ENCODE assay signal across 18 cellular contexts in genomic region chr12:120670667-120671066, GRCh38. TPM values are rescaled to one million over a fixed set of nuclear protein-coding genes. Genes with fewer than 3 reads are reported as not detected.
DNase-seq lines count a peak whose midpoint lies in the region; ATAC-seq, FAIRE-seq and TF ChIP-seq lines count a peak whose summit lies in the region.
"Had no signal": no experiment of that assay in that cellular context is flagged by ENCODE, and none has a peak within 500 bp of the region (broad histone marks: within the 10 kb centered on the region; RNA-seq: fewer than 3 reads in every experiment).

No MANE protein-coding gene starts in this region.

- SMC1A ChIA-PET in GM12878 (lab: Charles Lee; ENCODE audit: uncharacterized antibody, unreplicated experiment) = interaction anchor here (0.8 to 18.2 kb wide), 10 partner anchors 9 to 301 kb away, joined by 3 to 149 read pairs (median 5); partner anchors contain the start of gene MLEC

- TF ChIP-seq CTCF in HepG2 (CRISPR knock-in tag; IDR thresholded peaks at IDR 0.05) (no peak), right lobe of liver (IDR thresholded peaks at IDR 0.05) (no peak), GM12878 (IDR thresholded peaks at IDR 0.05 in 2 of 3, conservative IDR thresholded peaks at IDR 0.05 in 1 of 3; ENCODE audit: control insufficient read depth in 2 of 3, extremely low read depth in 1 of 3, insufficient read depth in 1 of 3, low read depth in 3 of 3, low read length in 3 of 3) (no peak)

- TF ChIP-seq RAD21 in HepG2 (CRISPR knock-in tag; IDR thresholded peaks at IDR 0.05) (no peak), GM12878 (IDR thresholded peaks at IDR 0.05; ENCODE audit: insufficient read depth, low read depth, low read length) (no peak)

- peaks cover 1 to 17% of the 10 kb centered on the region in 2 experiments; a peak in 1 of 5 replicates for H3K27me3 ChIP-seq in HepG2 (ENCODE audit: control insufficient read depth in 1 of 2, insufficient read depth in 2 of 2, low read length in 2 of 2)
- no peaks in the 10 kb centered on the region for H3K27me3 ChIP-seq in right lobe of liver
- H3K27me3 ChIP-seq in GM12878 (replicated peaks in 1 of 2; ENCODE audit: control insufficient read depth in 2 of 2, insufficient read depth in 2 of 2, low read length in 1 of 2) = no peaks in the 10 kb centered on the region
- H3K27me3 ChIP-seq: MG63 had no signal

- FAIRE-seq in HepG2 (lab: Jason Lieb, UNC) = no peak
- peak; percentile 27 for FAIRE-seq in GM12878 (lab: Jason Lieb, UNC)

- CTCF ChIA-PET in HepG2 (lab: Yijun Ruan, JAX; ENCODE audit: low intra/inter-chr PET ratio, low total read pairs) (no interaction called here), GM12878 (lab: Yijun Ruan, JAX) (interaction anchor here (0.7 to 9.7 kb wide), 5 partner anchors 9 to 40 kb away, joined by 3 to 184 read pairs (median 15); partner anchors contain the start of gene MLEC)

- TF ChIP-seq EP300 in HepG2 (IDR thresholded peaks at IDR 0.05; ENCODE audit: low read depth in 2 of 2, low read length in 2 of 2) = no peak
- TF ChIP-seq EP300 in HepG2 (CRISPR knock-in tag; IDR thresholded peaks at IDR 0.05; ENCODE audit: borderline replicate concordance) = no peak
- TF ChIP-seq EP300 in GM12878 (IDR thresholded peaks at IDR 0.05; ENCODE audit: borderline replicate concordance in 1 of 2, control insufficient read depth in 1 of 2, low read depth in 2 of 2, low read length in 2 of 2) = peak in 1 of 2 experiments; percentile 73; a peak in 1 of 4 replicates

- WGBS in HepG2 (ENCODE audit: low lambda C conversion rate) = 23% methylated on average over 5 of the region's 5 CpGs
- WGBS in right lobe of liver (ENCODE audit: insufficient coverage, low coverage, low lambda C conversion rate, missing lambda C conversion rate) = 87% methylated on average over 3 of the region's 5 CpGs
- WGBS in GM12878 (ENCODE audit: insufficient coverage, insufficient replicate concordance, low lambda C conversion rate, missing lambda C conversion rate) = 13% methylated on average over 5 of the region's 5 CpGs

- no peak overlapping the region for H3K27ac ChIP-seq in HepG2 (ENCODE audit: extremely low read length, insufficient read depth, low read length)
- H3K27ac ChIP-seq in right lobe of liver = no peak overlapping the region
- H3K27ac ChIP-seq in GM12878 (ENCODE audit: control insufficient read depth, insufficient read depth) = peak overlapping the region; percentile 46
- H3K27ac ChIP-seq: 22Rv1, C4-2B, HL-60, KMS-11 had no signal

- H3K79me2 ChIP-seq in HepG2 (ENCODE audit: insufficient read depth, low read length) (no peaks in the 10 kb centered on the region), GM12878 (ENCODE audit: control insufficient read depth, insufficient read depth, low read length) (no peaks in the 10 kb centered on the region)

- no peaks in the 10 kb centered on the region for H4K20me1 ChIP-seq in HepG2 (ENCODE audit: insufficient read depth, low read length)
- H4K20me1 ChIP-seq in GM12878 (ENCODE audit: control insufficient read depth, insufficient read depth) = no peaks in the 10 kb centered on the region

- BruUV-seq in HepG2 (replicated peaks; lab: Mats Ljungman, UMichigan) (no TSS peak), GM12878 (replicated peaks; lab: Mats Ljungman, UMichigan) (no TSS peak)

- H3K36me3 ChIP-seq in HepG2 (replicated peaks in 1 of 2; ENCODE audit: control insufficient read depth in 1 of 2, insufficient read depth in 2 of 2, low read length in 2 of 2) (no peaks in the 10 kb centered on the region), right lobe of liver (no peaks in the 10 kb centered on the region), GM12878 (ENCODE audit: control insufficient read depth in 2 of 2, insufficient read depth in 2 of 2, low read length in 1 of 2) (no peaks in the 10 kb centered on the region)
- H3K36me3 ChIP-seq: MG63 had no signal

- RAD21 ChIA-PET in GM12878 (lab: Charles Lee; ENCODE audit: unreplicated experiment) = interaction anchor here (1.4 to 4.0 kb wide), 9 partner anchors 9 to 301 kb away, joined by 3 to 54 read pairs (median 7); partner anchors contain the start of genes MLEC, POP5 and UNC119B

- H3K4me3 ChIP-seq in HepG2 (replicated peaks in 1 of 3; ENCODE audit: insufficient read depth in 1 of 3, low read depth in 2 of 3, low read length in 3 of 3) (no peak overlapping the region), right lobe of liver (no peak overlapping the region), GM12878 (no peak overlapping the region)
- H3K4me3 ChIP-seq: MG63 had no signal

- in situ Hi-C loops in HepG2 (cut with HindIII; ENCODE audit: extremely low pct_ligation_motif_present, low pct_unique_long_range_greater_than_20kb) = no loop called here
- in situ Hi-C loops in GM12878 (cut with MboI) = no loop called here

- H3K9ac ChIP-seq in HepG2 (ENCODE audit: insufficient read depth, low read depth, low read length) (no peak overlapping the region), GM12878 (ENCODE audit: control insufficient read depth, insufficient read depth, low read length) (no peak overlapping the region)
- H3K9ac ChIP-seq: KMS-11 had no signal

- H3K4me2 ChIP-seq in HepG2 (ENCODE audit: low read depth, low read length) = no peak overlapping the region
- peak overlapping the region; percentile 56; the same call in 1 of the 2 replicates for H3K4me2 ChIP-seq in GM12878 (ENCODE audit: control insufficient read depth, insufficient read depth)
- H3K4me2 ChIP-seq: KMS-11 had no signal

- TF ChIP-seq POLR2A in HepG2 (IDR thresholded peaks at IDR 0.05; ENCODE audit: insufficient read depth in 1 of 2, low read depth in 2 of 2, low read length in 2 of 2) (no peak), right lobe of liver (IDR thresholded peaks at IDR 0.05) (no peak), GM12878 (IDR thresholded peaks at IDR 0.05; ENCODE audit: low read depth, low read length) (no peak)

- intact Hi-C loops in HepG2 (cut with micrococcal nuclease; ENCODE audit: unreplicated experiment) (no loop called here), right lobe of liver (cut with DNase I) (no loop called here), GM12878 (cut with micrococcal nuclease; ENCODE audit: unreplicated experiment) (loop anchor here (2.0 kb wide), 2 partner anchors 14 to 22 kb away; no protein-coding TSS in a partner anchor), head of caudate nucleus (cut with DNase I) (no loop called here)

- ATAC-seq in HepG2 (no peak), right lobe of liver (no peak), GM12878 (peak; percentile 15), GM19467 (IDR thresholded peaks at IDR 0.05; ENCODE audit: unreplicated experiment) (no peak)

- POLR2A ChIA-PET in HepG2 (lab: Yijun Ruan, JAX) = no interaction called here
- POLR2A ChIA-PET in GM12878 (lab: Charles Lee) = interaction anchor here (2.1 to 5.7 kb wide), 4 partner anchors 8 to 22 kb away, joined by 8 to 57 read pairs (median 28); partner anchors contain the start of gene MLEC

- no peak for DNase-seq in HepG2 (ENCODE audit: low spot score)
- DNase-seq in right lobe of liver = no peak
- peak; percentile 70 for DNase-seq in GM12878 (ENCODE audit: low read depth, low spot score)
- no peak for DNase-seq in head of caudate nucleus
- no peak for DNase-seq in HuH-7 (ENCODE audit: low spot score)
- DNase-seq: EL, GOT3, MG63, NCI-H1105, NCI-H1694 treated with DMSO at 0.1 percent for 48 hours, NCI-H345, NCI-H526 treated with DMSO at 0.1 percent for 48 hours, T-helper 1 cell had no signal

- H2AFZ ChIP-seq in HepG2 (ENCODE audit: low read length) = no peak overlapping the region
- H2AFZ ChIP-seq in GM12878 (ENCODE audit: control insufficient read depth, low read depth, low read length) = no peak overlapping the region

- no peaks in the 10 kb centered on the region for H3K4me1 ChIP-seq in HepG2 (ENCODE audit: insufficient read depth, low read length)
- H3K4me1 ChIP-seq in right lobe of liver = no peaks in the 10 kb centered on the region
- peaks cover 43% of the 10 kb centered on the region for H3K4me1 ChIP-seq in GM12878 (ENCODE audit: control insufficient read depth, insufficient read depth, low read length)

- H3K9me3 ChIP-seq in HepG2 (ENCODE audit: low read length) (no peaks in the 10 kb centered on the region), right lobe of liver (no peaks in the 10 kb centered on the region), GM12878 (replicated peaks; ENCODE audit: control insufficient read depth, insufficient read depth, low read length) (peaks cover 3% of the 10 kb centered on the region; the same call in 2 of the 3 replicates)
- H3K9me3 ChIP-seq: MG63 had no signal

RNA-seq across cellular contexts. Expression of gene MLEC, which starts 16.3 kb away (rescaled TPM):
- 95.5 and 156 TPM in 2 replicates for total RNA-seq in HepG2 (2016; rRNA removed; fragmentation: Illumina TruSeq; extraction: Trizol)
- total RNA-seq in HepG2 (2016; cell fraction: cytosol; rRNA removed; fragmentation: Illumina TruSeq; extraction: Trizol; ENCODE audit: low read depth) = 31.1 and 43.3 TPM in 2 replicates
- 92.5 and 153 TPM in 2 replicates for total RNA-seq in HepG2 (2016; cell fraction: insoluble cytoplasmic fraction; rRNA removed; fragmentation: Illumina TruSeq; extraction: Trizol)
- total RNA-seq in HepG2 (2016; cell fraction: membrane; rRNA removed; fragmentation: Illumina TruSeq; extraction: Trizol) = 74.8 and 84.9 TPM in 2 replicates
- total RNA-seq in HepG2 (2016; cell fraction: nucleus; rRNA removed; fragmentation: Illumina TruSeq; extraction: Trizol) = 133 and 164 TPM in 2 replicates
- polyA plus RNA-seq in HepG2 (2011; rRNA removed) = 35.3 and 49.8 TPM in 2 replicates
- 26.8 and 37.8 TPM in 2 replicates for polyA plus RNA-seq in HepG2 (2011; cell fraction: cytosol; rRNA removed)
- 18.9 and 25.8 TPM in 2 replicates for polyA plus RNA-seq in HepG2 (2011; cell fraction: nucleus; rRNA removed)
- polyA plus RNA-seq in HepG2 (2012) = 53.8 and 55.5 TPM in 2 replicates
- 50.6 and 60.4 TPM in 2 replicates for polyA plus RNA-seq in HepG2 (2016; cell fraction: cytosol; fragmentation: Illumina TruSeq; extraction: Trizol; ENCODE audit: low read depth)
- polyA plus RNA-seq in HepG2 (2016; cell fraction: insoluble cytoplasmic fraction; fragmentation: Illumina TruSeq; extraction: Trizol; ENCODE audit: low read depth) = 79.3 and 82.1 TPM in 2 replicates
- 61.3 and 75.0 TPM in 2 replicates for polyA plus RNA-seq in HepG2 (2016; cell fraction: membrane; fragmentation: Illumina TruSeq; extraction: Trizol; ENCODE audit: low read depth)
- 177 and 196 TPM in 2 replicates for polyA plus RNA-seq in HepG2 (2016; cell fraction: nucleus; fragmentation: Illumina TruSeq; extraction: Trizol; ENCODE audit: insufficient read depth, low read depth)
- 39.9 and 58.9 TPM in 2 replicates for polyA minus RNA-seq in HepG2 (2011; rRNA and poly(A)+ RNA removed; ENCODE audit: low replicate concordance)
- 37.0 and 60.4 TPM in 2 replicates for polyA minus RNA-seq in HepG2 (2011; cell fraction: cytosol; rRNA and poly(A)+ RNA removed)
- 19.3 and 30.8 TPM in 2 replicates for polyA minus RNA-seq in HepG2 (2011; cell fraction: nucleus; rRNA and poly(A)+ RNA removed)
- total RNA-seq in right lobe of liver = 100 to 1,000 TPM; 102 to 193 (median 126) TPM
- total RNA-seq in GM12878 (2013; cell fraction: nucleolus; rRNA removed) = 172 and 187 TPM in 2 replicates
- 76.4 and 84.6 TPM in 2 replicates for total RNA-seq in GM12878 (2014; rRNA removed)
- total RNA-seq in GM12878 (2014; rRNA removed; fragmentation: Illumina TruSeq; extraction: Trizol) = 95.2 and 99.8 TPM in 2 replicates
- 131 and 140 TPM in 2 replicates for total RNA-seq in GM12878 (2021)
- 46.5 TPM for polyA plus RNA-seq in GM12878 (2011; ENCODE audit: low read depth)
- polyA plus RNA-seq in GM12878 (2011; rRNA removed) = 149 and 154 TPM in 2 replicates
- polyA plus RNA-seq in GM12878 (2011; cell fraction: cytosol; rRNA removed) = 87.9 and 96.6 TPM in 2 replicates
- 76.3 and 77.4 TPM in 2 replicates for polyA plus RNA-seq in GM12878 (2011; cell fraction: nucleus; rRNA removed)
- polyA plus RNA-seq in GM12878 (2012) = 66.0 and 70.2 TPM in 2 replicates
- 107 and 152 TPM in 2 replicates for polyA plus RNA-seq in GM12878 (2014; fragmentation: Illumina TruSeq; extraction: Trizol)
- polyA plus RNA-seq in GM12878 (2014; fragmentation: Nextera tagmentation; extraction: Ambion mirVana) = 10 to 100 TPM; 26.7 to 28.2 TPM
- 61.4 and 64.4 TPM in 2 replicates for polyA plus RNA-seq in GM12878 (2014; rRNA removed)
- polyA plus RNA-seq in GM12878 (2016; fragmentation: Nextera tagmentation; extraction: Ambion mirVana) = 100 to 1,000 TPM; 158 to 172 TPM
- polyA minus RNA-seq in GM12878 (2011; rRNA and poly(A)+ RNA removed) = 107 and 156 TPM in 2 replicates
- 37.3 and 47.4 TPM in 2 replicates for polyA minus RNA-seq in GM12878 (2011; cell fraction: cytosol; rRNA and poly(A)+ RNA removed)
- 22.4 and 24.8 TPM in 2 replicates for polyA minus RNA-seq in GM12878 (2011; cell fraction: nucleus; rRNA and poly(A)+ RNA removed)

RNA-seq across cellular contexts. Expression of gene CABP1, which starts 30.2 kb away (rescaled TPM):
- total RNA-seq in HepG2 (2016; rRNA removed; fragmentation: Illumina TruSeq; extraction: Trizol) (not detected in 2 replicates), right lobe of liver (under 1 TPM in 1 of 6 experiments, not detected in 5; 0.26 TPM), GM12878 (2014; rRNA removed) (0.56 and 1.1 TPM in 2 replicates), GM12878 (2014; rRNA removed; fragmentation: Illumina TruSeq; extraction: Trizol) (0.72 and 0.88 TPM in 2 replicates), GM12878 (2021) (2.3 and 2.4 TPM in 2 replicates)
- total RNA-seq in HepG2 (2016; cell fraction: cytosol; rRNA removed; fragmentation: Illumina TruSeq; extraction: Trizol; ENCODE audit: low read depth) = not detected in 2 replicates
- not detected in 2 replicates for total RNA-seq in HepG2 (2016; cell fraction: insoluble cytoplasmic fraction; rRNA removed; fragmentation: Illumina TruSeq; extraction: Trizol)
- total RNA-seq in HepG2 (2016; cell fraction: membrane; rRNA removed; fragmentation: Illumina TruSeq; extraction: Trizol) = not detected in 2 replicates
- not detected in 2 replicates for total RNA-seq in HepG2 (2016; cell fraction: nucleus; rRNA removed; fragmentation: Illumina TruSeq; extraction: Trizol)
- polyA plus RNA-seq in HepG2 (2011; rRNA removed) (not detected in 2 replicates), GM12878 (2011; rRNA removed) (2.2 and 2.3 TPM in 2 replicates), GM12878 (2014; fragmentation: Illumina TruSeq; extraction: Trizol) (0.84 and 1.1 TPM in 2 replicates), GM12878 (2014; fragmentation: Nextera tagmentation; extraction: Ambion mirVana) (not detected), GM12878 (2014; rRNA removed) (0.88 and 0.93 TPM in 2 replicates), GM12878 (2016; fragmentation: Nextera tagmentation; extraction: Ambion mirVana) (under 1 TPM; 0.16 to 0.23 TPM)
- polyA plus RNA-seq in HepG2 (2011; cell fraction: cytosol; rRNA removed) = 0.03 and 0.04 TPM in 2 replicates
- not detected in 2 replicates for polyA plus RNA-seq in HepG2 (2011; cell fraction: nucleus; rRNA removed)
- 0.07 TPM in 1 of 2 replicates, not detected in the other for polyA plus RNA-seq in HepG2 (2012)
- not detected in 2 replicates for polyA plus RNA-seq in HepG2 (2016; cell fraction: cytosol; fragmentation: Illumina TruSeq; extraction: Trizol; ENCODE audit: low read depth)
- not detected in 2 replicates for polyA plus RNA-seq in HepG2 (2016; cell fraction: insoluble cytoplasmic fraction; fragmentation: Illumina TruSeq; extraction: Trizol; ENCODE audit: low read depth)
- polyA plus RNA-seq in HepG2 (2016; cell fraction: membrane; fragmentation: Illumina TruSeq; extraction: Trizol; ENCODE audit: low read depth) = not detected in 2 replicates
- polyA plus RNA-seq in HepG2 (2016; cell fraction: nucleus; fragmentation: Illumina TruSeq; extraction: Trizol; ENCODE audit: insufficient read depth, low read depth) = not detected in 2 replicates
- 0.22 TPM in 1 of 2 replicates, not detected in the other for polyA minus RNA-seq in HepG2 (2011; rRNA and poly(A)+ RNA removed; ENCODE audit: low replicate concordance)
- not detected in 2 replicates for polyA minus RNA-seq in HepG2 (2011; cell fraction: cytosol; rRNA and poly(A)+ RNA removed)
- polyA minus RNA-seq in HepG2 (2011; cell fraction: nucleus; rRNA and poly(A)+ RNA removed) = not detected in 2 replicates
- total RNA-seq in GM12878 (2013; cell fraction: nucleolus; rRNA removed) = 7.5 and 8.0 TPM in 2 replicates
- polyA plus RNA-seq in GM12878 (2011; ENCODE audit: low read depth) = 0.49 TPM
- polyA plus RNA-seq in GM12878 (2011; cell fraction: cytosol; rRNA removed) = 1.9 and 3.5 TPM in 2 replicates
- 6.2 and 8.7 TPM in 2 replicates for polyA plus RNA-seq in GM12878 (2011; cell fraction: nucleus; rRNA removed)
- polyA plus RNA-seq in GM12878 (2012) = 1.0 and 1.9 TPM in 2 replicates
- 3.1 and 3.4 TPM in 2 replicates for polyA minus RNA-seq in GM12878 (2011; rRNA and poly(A)+ RNA removed)
- 0.42 and 1.2 TPM in 2 replicates for polyA minus RNA-seq in GM12878 (2011; cell fraction: cytosol; rRNA and poly(A)+ RNA removed)
- polyA minus RNA-seq in GM12878 (2011; cell fraction: nucleus; rRNA and poly(A)+ RNA removed) = 2.5 and 2.6 TPM in 2 replicates

RNA-seq across cellular contexts. Expression of gene UNC119B, which starts 39.6 kb away (rescaled TPM):
- 19.6 and 30.7 TPM in 2 replicates for total RNA-seq in HepG2 (2016; rRNA removed; fragmentation: Illumina TruSeq; extraction: Trizol)
- total RNA-seq in HepG2 (2016; cell fraction: cytosol; rRNA removed; fragmentation: Illumina TruSeq; extraction: Trizol; ENCODE audit: low read depth) = 4.9 and 5.2 TPM in 2 replicates
- total RNA-seq in HepG2 (2016; cell fraction: insoluble cytoplasmic fraction; rRNA removed; fragmentation: Illumina TruSeq; extraction: Trizol) = 20.3 and 28.2 TPM in 2 replicates
- 13.5 and 13.6 TPM in 2 replicates for total RNA-seq in HepG2 (2016; cell fraction: membrane; rRNA removed; fragmentation: Illumina TruSeq; extraction: Trizol)
- total RNA-seq in HepG2 (2016; cell fraction: nucleus; rRNA removed; fragmentation: Illumina TruSeq; extraction: Trizol) = 15.8 and 19.8 TPM in 2 replicates
- 18.6 and 19.7 TPM in 2 replicates for polyA plus RNA-seq in HepG2 (2011; rRNA removed)
- polyA plus RNA-seq in HepG2 (2011; cell fraction: cytosol; rRNA removed) = 14.9 and 17.8 TPM in 2 replicates
- polyA plus RNA-seq in HepG2 (2011; cell fraction: nucleus; rRNA removed) = 19.3 and 19.7 TPM in 2 replicates
- polyA plus RNA-seq in HepG2 (2012) = 16.7 and 17.6 TPM in 2 replicates
- 3.8 and 4.1 TPM in 2 replicates for polyA plus RNA-seq in HepG2 (2016; cell fraction: cytosol; fragmentation: Illumina TruSeq; extraction: Trizol; ENCODE audit: low read depth)
- polyA plus RNA-seq in HepG2 (2016; cell fraction: insoluble cytoplasmic fraction; fragmentation: Illumina TruSeq; extraction: Trizol; ENCODE audit: low read depth) = 27.6 and 27.9 TPM in 2 replicates
- polyA plus RNA-seq in HepG2 (2016; cell fraction: membrane; fragmentation: Illumina TruSeq; extraction: Trizol; ENCODE audit: low read depth) = 9.0 TPM in 2 replicates
- 25.6 and 26.1 TPM in 2 replicates for polyA plus RNA-seq in HepG2 (2016; cell fraction: nucleus; fragmentation: Illumina TruSeq; extraction: Trizol; ENCODE audit: insufficient read depth, low read depth)
- polyA minus RNA-seq in HepG2 (2011; rRNA and poly(A)+ RNA removed; ENCODE audit: low replicate concordance) = 27.6 and 29.3 TPM in 2 replicates
- 14.1 and 15.8 TPM in 2 replicates for polyA minus RNA-seq in HepG2 (2011; cell fraction: cytosol; rRNA and poly(A)+ RNA removed)
- 11.6 and 11.8 TPM in 2 replicates for polyA minus RNA-seq in HepG2 (2011; cell fraction: nucleus; rRNA and poly(A)+ RNA removed)
- 10 to 100 TPM in 1 of 6 experiments, 1 to 10 TPM in 5; 4.7 to 10.2 (median 6.6) TPM for total RNA-seq in right lobe of liver
- total RNA-seq in GM12878 (2013; cell fraction: nucleolus; rRNA removed) = 19.8 and 23.2 TPM in 2 replicates
- 8.7 and 10.3 TPM in 2 replicates for total RNA-seq in GM12878 (2014; rRNA removed)
- total RNA-seq in GM12878 (2014; rRNA removed; fragmentation: Illumina TruSeq; extraction: Trizol) = 10.1 and 10.6 TPM in 2 replicates
- total RNA-seq in GM12878 (2021) = 22.4 and 23.3 TPM in 2 replicates
- polyA plus RNA-seq in GM12878 (2011; ENCODE audit: low read depth) = 13.1 TPM
- polyA plus RNA-seq in GM12878 (2011; rRNA removed) = 31.5 and 31.7 TPM in 2 replicates
- polyA plus RNA-seq in GM12878 (2011; cell fraction: cytosol; rRNA removed) = 27.5 and 28.4 TPM in 2 replicates
- 35.2 and 38.9 TPM in 2 replicates for polyA plus RNA-seq in GM12878 (2011; cell fraction: nucleus; rRNA removed)
- polyA plus RNA-seq in GM12878 (2012) = 13.6 and 16.4 TPM in 2 replicates
- polyA plus RNA-seq in GM12878 (2014; fragmentation: Illumina TruSeq; extraction: Trizol) = 16.3 and 17.9 TPM in 2 replicates
- 1 to 10 TPM; 4.3 to 8.5 TPM for polyA plus RNA-seq in GM12878 (2014; fragmentation: Nextera tagmentation; extraction: Ambion mirVana)
- 20.8 and 23.9 TPM in 2 replicates for polyA plus RNA-seq in GM12878 (2014; rRNA removed)
- 1 to 10 TPM; 5.9 to 7.6 TPM for polyA plus RNA-seq in GM12878 (2016; fragmentation: Nextera tagmentation; extraction: Ambion mirVana)
- 27.7 and 28.8 TPM in 2 replicates for polyA minus RNA-seq in GM12878 (2011; rRNA and poly(A)+ RNA removed)
- 6.5 and 10.8 TPM in 2 replicates for polyA minus RNA-seq in GM12878 (2011; cell fraction: cytosol; rRNA and poly(A)+ RNA removed)
- polyA minus RNA-seq in GM12878 (2011; cell fraction: nucleus; rRNA and poly(A)+ RNA removed) = 13.2 and 18.2 TPM in 2 replicates

RNA-seq across cellular contexts. Expression of gene ACADS, which starts 55.0 kb away (rescaled TPM):
- total RNA-seq in HepG2 (2016; rRNA removed; fragmentation: Illumina TruSeq; extraction: Trizol) (22.4 and 27.7 TPM in 2 replicates), right lobe of liver (100 to 1,000 TPM in 5 of 6 experiments, 10 to 100 TPM in 1; 94.1 to 172 (median 156) TPM), GM12878 (2014; rRNA removed) (17.1 and 18.1 TPM in 2 replicates), GM12878 (2014; rRNA removed; fragmentation: Illumina TruSeq; extraction: Trizol) (4.1 and 5.0 TPM in 2 replicates), GM12878 (2021) (14.7 and 15.4 TPM in 2 replicates)
- total RNA-seq in HepG2 (2016; cell fraction: cytosol; rRNA removed; fragmentation: Illumina TruSeq; extraction: Trizol; ENCODE audit: low read depth) = 6.0 and 6.3 TPM in 2 replicates
- total RNA-seq in HepG2 (2016; cell fraction: insoluble cytoplasmic fraction; rRNA removed; fragmentation: Illumina TruSeq; extraction: Trizol) = 23.1 and 29.1 TPM in 2 replicates
- total RNA-seq in HepG2 (2016; cell fraction: membrane; rRNA removed; fragmentation: Illumina TruSeq; extraction: Trizol) = 9.4 and 9.6 TPM in 2 replicates
- 15.4 and 17.9 TPM in 2 replicates for total RNA-seq in HepG2 (2016; cell fraction: nucleus; rRNA removed; fragmentation: Illumina TruSeq; extraction: Trizol)
- polyA plus RNA-seq in HepG2 (2011; rRNA removed) (17.4 and 25.4 TPM in 2 replicates), GM12878 (2011; rRNA removed) (2.6 and 5.0 TPM in 2 replicates), GM12878 (2014; fragmentation: Illumina TruSeq; extraction: Trizol) (0.40 and 2.4 TPM in 2 replicates), GM12878 (2014; fragmentation: Nextera tagmentation; extraction: Ambion mirVana) (under 1 TPM; 0.05 to 0.38 TPM), GM12878 (2014; rRNA removed) (15.3 and 16.0 TPM in 2 replicates), GM12878 (2016; fragmentation: Nextera tagmentation; extraction: Ambion mirVana) (10 to 100 TPM; 16.5 to 18.1 TPM)
- 18.0 and 24.2 TPM in 2 replicates for polyA plus RNA-seq in HepG2 (2011; cell fraction: cytosol; rRNA removed)
- polyA plus RNA-seq in HepG2 (2011; cell fraction: nucleus; rRNA removed) = 56.5 and 57.9 TPM in 2 replicates
- polyA plus RNA-seq in HepG2 (2012) = 16.1 and 18.5 TPM in 2 replicates
- polyA plus RNA-seq in HepG2 (2016; cell fraction: cytosol; fragmentation: Illumina TruSeq; extraction: Trizol; ENCODE audit: low read depth) = 4.5 and 4.6 TPM in 2 replicates
- 17.0 and 22.0 TPM in 2 replicates for polyA plus RNA-seq in HepG2 (2016; cell fraction: insoluble cytoplasmic fraction; fragmentation: Illumina TruSeq; extraction: Trizol; ENCODE audit: low read depth)
- polyA plus RNA-seq in HepG2 (2016; cell fraction: membrane; fragmentation: Illumina TruSeq; extraction: Trizol; ENCODE audit: low read depth) = 5.6 and 5.7 TPM in 2 replicates
- polyA plus RNA-seq in HepG2 (2016; cell fraction: nucleus; fragmentation: Illumina TruSeq; extraction: Trizol; ENCODE audit: insufficient read depth, low read depth) = 30.9 and 31.9 TPM in 2 replicates
- 6.9 and 23.2 TPM in 2 replicates for polyA minus RNA-seq in HepG2 (2011; rRNA and poly(A)+ RNA removed; ENCODE audit: low replicate concordance)
- 15.2 and 16.1 TPM in 2 replicates for polyA minus RNA-seq in HepG2 (2011; cell fraction: cytosol; rRNA and poly(A)+ RNA removed)
- polyA minus RNA-seq in HepG2 (2011; cell fraction: nucleus; rRNA and poly(A)+ RNA removed) = 9.3 and 10.6 TPM in 2 replicates
- total RNA-seq in GM12878 (2013; cell fraction: nucleolus; rRNA removed) = 7.3 and 9.4 TPM in 2 replicates
- 3.6 TPM for polyA plus RNA-seq in GM12878 (2011; ENCODE audit: low read depth)
- 8.0 and 11.7 TPM in 2 replicates for polyA plus RNA-seq in GM12878 (2011; cell fraction: cytosol; rRNA removed)
- 22.4 and 23.8 TPM in 2 replicates for polyA plus RNA-seq in GM12878 (2011; cell fraction: nucleus; rRNA removed)
- 14.1 and 16.9 TPM in 2 replicates for polyA plus RNA-seq in GM12878 (2012)
- 1.4 and 6.0 TPM in 2 replicates for polyA minus RNA-seq in GM12878 (2011; rRNA and poly(A)+ RNA removed)
- 3.6 TPM in 2 replicates for polyA minus RNA-seq in GM12878 (2011; cell fraction: cytosol; rRNA and poly(A)+ RNA removed)
- 4.0 and 4.1 TPM in 2 replicates for polyA minus RNA-seq in GM12878 (2011; cell fraction: nucleus; rRNA and poly(A)+ RNA removed)

Comparison
In these comparisons a context has a peak if more than half of its experiments do, and no peak if none do; other contexts are left out.
1. Of the 75 proteins assayed by ChIP-seq in both HepG2 and GM12878: peak only in HepG2: none; only in GM12878: BHLHE40, CBX5, DPF2, EED, IKZF1, JUNB and 4 more; in both: none; in neither: 64; mixed calls (peak in some experiments, not most) for 1.